10 cellular contexts compared by ENCODE assay signal in the genomic region with DNA sequence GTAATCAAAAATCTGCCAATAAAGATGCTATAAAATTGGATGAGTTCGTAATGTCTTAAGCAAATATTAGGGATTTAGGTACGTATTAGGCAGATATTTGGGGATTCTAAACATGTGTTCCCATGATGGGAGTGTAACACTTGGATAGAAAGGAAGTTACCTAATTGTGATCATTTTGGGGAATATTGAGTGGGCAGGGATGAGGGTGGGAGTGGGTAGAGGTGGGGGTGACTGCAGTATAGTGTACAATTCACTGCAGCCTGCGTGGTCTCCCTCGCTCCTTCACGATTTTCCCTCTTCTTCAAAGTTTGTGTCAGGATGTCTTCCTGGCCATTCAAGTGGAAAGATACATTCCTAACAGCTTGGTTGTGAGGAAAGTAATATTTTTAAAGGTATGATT. TPM values are rescaled to one million over a fixed set of nuclear protein-coding genes. Genes with fewer than 3 reads are reported as not detected.
DNase-seq lines count a peak whose midpoint lies in the region; ATAC-seq and TF ChIP-seq lines count a peak whose summit lies in the region.
"Had no signal": no experiment of that assay in that cellular context is flagged by ENCODE, and none has a peak within 500 bp of the region (broad histone marks: within the 10 kb centered on the region; RNA-seq: fewer than 3 reads in every experiment).

No MANE protein-coding gene starts in this region.

- H3K9me2 ChIP-seq in PC-3 (replicated peaks; ENCODE audit: low read length) = no peaks in the 10 kb centered on the region

- no peak for DNase-seq in PC-3
- DNase-seq in fibroblast of lung (ENCODE audit: low read depth in 2 of 2) = no peak
- no peak for DNase-seq in osteoblast (ENCODE audit: insufficient read length, low spot score, missing footprints)
- no peak for DNase-seq in left lung
- DNase-seq in dermis blood vessel endothelial cell = no peak
- DNase-seq in NCI-H1105 treated with DMSO at 0.1 percent for 48 hours (lab: John Stamatoyannopoulos, UW) = no peak
- DNase-seq: activated CD8-positive, alpha-beta memory T cell treated with anti-CD3 and anti-CD28 coated beads for 24 hours; NCI-H774 had no signal

- H3K9ac ChIP-seq in PC-3 (ENCODE audit: low read length) = peak overlapping the region; percentile 43
- H3K9ac ChIP-seq in fibroblast of lung (ENCODE audit: insufficient read depth, low read length) = no peak overlapping the region

- intact Hi-C loops in PC-3 (cut with micrococcal nuclease) (loop anchor here (1.0 to 2.0 kb wide), 4 partner anchors 37 to 349 kb away; no protein-coding TSS in a partner anchor), left lung (cut with DNase I) (no loop called here)

- H4K20me1 ChIP-seq in PC-3 (ENCODE audit: low read length) (no peaks in the 10 kb centered on the region), fibroblast of lung (ENCODE audit: control insufficient read depth, extremely low read depth, insufficient read depth, low read length) (no peaks in the 10 kb centered on the region), osteoblast (ENCODE audit: insufficient read depth, low read length) (no peaks in the 10 kb centered on the region)

- H3K4me2 ChIP-seq in PC-3 (ENCODE audit: low read length) (peak overlapping the region; percentile 87), fibroblast of lung (ENCODE audit: extremely low read depth, insufficient read depth, low read length) (peak overlapping the region; percentile 13), osteoblast (ENCODE audit: insufficient read depth, low read length) (peak overlapping the region; percentile 92)

- CTCF ChIA-PET in PC-3 (lab: Charles Lee) = interaction anchor here (0.6 to 1.9 kb wide), 6 partner anchors 9 to 349 kb away, joined by 3 to 15 read pairs (median 3); no protein-coding TSS in a partner anchor

- H2AFZ ChIP-seq in ACC112 (ENCODE audit: low read length, unreplicated experiment) = peak overlapping the region; percentile 66
- peak overlapping the region; percentile 90 for H2AFZ ChIP-seq in PC-3 (ENCODE audit: low read length)
- H2AFZ ChIP-seq in fibroblast of lung (ENCODE audit: low read length) = no peak overlapping the region
- peak overlapping the region; percentile 96 for H2AFZ ChIP-seq in osteoblast (ENCODE audit: low read length)

- BruUV-seq in PC-3 (replicated peaks; lab: Mats Ljungman, UMichigan) = TSS peak; percentile 51

- POLR2A ChIA-PET in PC-3 (lab: Charles Lee; ENCODE audit: unreplicated experiment) = interaction anchor here (0.7 to 1.9 kb wide), 3 partner anchors 30 to 308 kb away, joined by 12 to 19 read pairs (median 12); no protein-coding TSS in a partner anchor

- ATAC-seq in PC-3 = no peak
- ATAC-seq in left lung = no peak
- ATAC-seq in GM18505 (IDR thresholded peaks at IDR 0.05; ENCODE audit: unreplicated experiment) = no peak

- H3K79me2 ChIP-seq in ACC112 (ENCODE audit: control insufficient read depth, insufficient read depth, low read length, unreplicated experiment) (no peaks in the 10 kb centered on the region), PC-3 (ENCODE audit: low read length) (no peaks in the 10 kb centered on the region), fibroblast of lung (ENCODE audit: control insufficient read depth, insufficient read depth, low read length) (peaks cover 21% of the 10 kb centered on the region), osteoblast (ENCODE audit: insufficient read depth, low read length) (no peaks in the 10 kb centered on the region)

- H3K36me3 ChIP-seq in ACC112 (ENCODE audit: insufficient read depth, low read length) = no peaks in the 10 kb centered on the region
- H3K36me3 ChIP-seq in PC-3 (ENCODE audit: low read depth, low read length) = no peaks in the 10 kb centered on the region
- no peaks in the 10 kb centered on the region for H3K36me3 ChIP-seq in fibroblast of lung (ENCODE audit: control insufficient read depth, insufficient read depth, low read length)
- H3K36me3 ChIP-seq in osteoblast (ENCODE audit: insufficient read depth, low read length) = no peaks in the 10 kb centered on the region
- H3K36me3 ChIP-seq in left lung = no peaks in the 10 kb centered on the region

- H3K4me1 ChIP-seq in ACC112 (ENCODE audit: control insufficient read depth, insufficient read depth, low read length, unreplicated experiment) (peaks cover 15% of the 10 kb centered on the region), PC-3 (ENCODE audit: insufficient read depth, low read length) (peaks cover 23% of the 10 kb centered on the region), fibroblast of lung (ENCODE audit: control insufficient read depth, extremely low read depth, insufficient read depth, low read length) (no peaks in the 10 kb centered on the region), osteoblast (ENCODE audit: insufficient read depth, low read length) (peaks cover 6% of the 10 kb centered on the region), left lung (no peaks in the 10 kb centered on the region)

- H3K9me3 ChIP-seq in PC-3 (ENCODE audit: low read length) (no peaks in the 10 kb centered on the region), fibroblast of lung (ENCODE audit: control insufficient read depth, insufficient read depth, low read depth, low read length) (no peaks in the 10 kb centered on the region), osteoblast (ENCODE audit: low read depth, low read length) (no peaks in the 10 kb centered on the region), left lung (no peaks in the 10 kb centered on the region)

- H3K27me3 ChIP-seq in ACC112 (ENCODE audit: insufficient read depth, low read length) (no peaks in the 10 kb centered on the region), PC-3 (ENCODE audit: low read length) (no peaks in the 10 kb centered on the region), fibroblast of lung (ENCODE audit: control insufficient read depth, insufficient read depth, low read length) (no peaks in the 10 kb centered on the region), osteoblast (ENCODE audit: insufficient read depth, low read length) (peaks cover 18% of the 10 kb centered on the region), left lung (peaks cover 0 to 46% of the 10 kb centered on the region in 2 donors)

- H3K27ac ChIP-seq in ACC112 (ENCODE audit: low read depth, low read length) (no peak overlapping the region), PC-3 (ENCODE audit: low read length) (no peak overlapping the region), fibroblast of lung (ENCODE audit: insufficient read depth, low read length) (no peak overlapping the region), osteoblast (ENCODE audit: low read depth, low read length) (no peak overlapping the region), left lung (peak overlapping the region in 1 of 2 donors; percentile 86)

- H3F3A ChIP-seq in PC-3 (ENCODE audit: low read length, unreplicated experiment) = no peaks in the 10 kb centered on the region

- H3K4me3 ChIP-seq in ACC112 (ENCODE audit: low read depth, low read length) = peak overlapping the region; percentile 86
- H3K4me3 ChIP-seq in PC-3 (ENCODE audit: low read length) = peak overlapping the region; percentile 72
- peak overlapping the region in 3 of 4 experiments; percentile 76 to 81 (median 81) for H3K4me3 ChIP-seq in fibroblast of lung (replicated peaks in 1 of 4; ENCODE audit: control extremely low read depth in 1 of 4, insufficient read depth in 1 of 4, low read depth in 3 of 4, low read length in 4 of 4)
- peak overlapping the region; percentile 82 for H3K4me3 ChIP-seq in osteoblast (ENCODE audit: insufficient read depth, low read length)
- H3K4me3 ChIP-seq in left lung = peak overlapping the region in 1 of 2 donors; percentile 43

- TF ChIP-seq CTCF in PC-3 (conservative IDR thresholded peaks at IDR 0.05; ENCODE audit: low read depth, low read length) (no peak), fibroblast of lung (conservative IDR thresholded peaks at IDR 0.05 in 1 of 2, IDR thresholded peaks at IDR 0.05 in 1 of 2; ENCODE audit: low read depth in 1 of 2, low read length in 2 of 2) (no peak), osteoblast (IDR thresholded peaks at IDR 0.05; ENCODE audit: extremely low read depth, low read depth, low read length) (no peak), left lung (IDR thresholded peaks at IDR 0.05) (no peak)

- no peak for TF ChIP-seq POLR2A in GM18505 (IDR thresholded peaks at IDR 0.05; ENCODE audit: borderline replicate concordance, extremely low read depth, insufficient read depth, insufficient read length)

RNA-seq across cellular contexts. Expression of a gene that starts 1.3 kb away (rescaled TPM):
- 6.3 and 7.4 TPM in 2 replicates for total RNA-seq in PC-3 (2014; rRNA removed)
- 60.1 and 71.8 TPM in 2 replicates for total RNA-seq in fibroblast of lung
- polyA plus RNA-seq in fibroblast of lung = 20.9 and 45.8 TPM in 2 replicates
- 18.1 and 46.0 TPM in 2 replicates for polyA plus RNA-seq in fibroblast of lung (2012)
- polyA minus RNA-seq in fibroblast of lung (ENCODE audit: low replicate concordance) = 8.4 and 22.6 TPM in 2 replicates
- 19.5 and 32.1 TPM in 2 replicates for total RNA-seq in osteoblast
- 10 to 100 TPM; 22.9 to 29.0 TPM for total RNA-seq in left lung
- 1.3 and 4.1 TPM in 2 replicates for total RNA-seq in dermis blood vessel endothelial cell

Comparison
In these comparisons a context has a peak if more than half of its experiments do, and no peak if none do; other contexts are left out.
1. H3K4me2 ChIP-seq: peak in every context shown above with its lines; median percentile 92 in osteoblast; 87 in PC-3; 13 in fibroblast of lung.